28 cellular contexts compared by ENCODE assay signal in genomic region chr4:112005027-112005426, GRCh38.
"Had no signal": no experiment of that assay in that cellular context is flagged by ENCODE, and none has a peak within 500 bp of the region (broad histone marks: within the 10 kb centered on the region; RNA-seq: fewer than 3 reads in every experiment).

No MANE protein-coding gene starts in this region.

- H3K27ac ChIP-seq: neural progenitor cell, ovary, parathyroid adenoma, psoas muscle, right lobe of liver, sigmoid colon, spleen, suprapubic skin, testis, tibial artery, upper lobe of right lung, uterus had no signal

- H3K9me3 ChIP-seq: ovary, psoas muscle, right lobe of liver, sigmoid colon, spleen, suprapubic skin, testis, tibial artery, transverse colon, upper lobe of right lung, uterus had no signal

- ATAC-seq: natural killer cell; psoas muscle; right cardiac atrium; right lobe of liver; stimulated activated memory B cell treated with anti-CD40 and anti-IgM and Interleukin-4, amounts not matched to agents 10 μg/mL and 1 μg/mL and 100 μg/mL, for 72 hours; stimulated activated naive CD8-positive, alpha-beta T cell treated with anti-CD3 and anti-CD28 coated beads, Interleukin-15, amount 100 ng/mL, for 72 hours; stimulated activated naive CD8-positive, alpha-beta T cell treated with anti-CD3 and anti-CD28 coated beads, Interleukin-15, Interleukin-2, amounts not matched to agents 100 U/mL and 50 U/mL, for 24 hours; upper lobe of right lung had no signal

- H2AFZ ChIP-seq: neural progenitor cell, parathyroid adenoma had no signal

- H3K4me1 ChIP-seq: parathyroid adenoma, psoas muscle, right lobe of liver, spleen, testis, tibial artery, upper lobe of right lung, uterus had no signal

- H3K4me2 ChIP-seq: neural progenitor cell, smooth muscle cell had no signal

- H3K79me2 ChIP-seq: parathyroid adenoma had no signal

- H3K27me3 ChIP-seq: neural progenitor cell, ovary, right lobe of liver, sigmoid colon, suprapubic skin, testis, tibial artery, transverse colon, upper lobe of right lung, uterus had no signal

- H3K4me3 ChIP-seq: neural progenitor cell, ovary, psoas muscle, right lobe of liver, sigmoid colon, smooth muscle cell, spleen, suprapubic skin, testis, tibial artery, transverse colon, upper lobe of right lung, uterus had no signal

- H3K9ac ChIP-seq: neural progenitor cell, parathyroid adenoma had no signal

- H3K36me3 ChIP-seq: neural progenitor cell, ovary, right lobe of liver, sigmoid colon, spleen, suprapubic skin, tibial artery, transverse colon, upper lobe of right lung, uterus had no signal

- DNase-seq: natural killer cell; occipital lobe; ovary; posterior cingulate gyrus; psoas muscle; right cardiac atrium; right lobe of liver; sigmoid colon; spleen; stimulated activated CD4-positive, alpha-beta T cell treated with anti-CD3 and anti-CD28 coated beads, Interleukin-12 subunit alpha, Interleukin-12 subunit beta, amount 100 ng/mL, for 4 hours; stimulated activated CD4-positive, alpha-beta T cell treated with anti-CD3 and anti-CD28 coated beads, Interleukin-1b, Interleukin-23, amount 100 ng/mL, for 48 hours; stimulated activated CD4-positive, alpha-beta T cell treated with anti-CD3 and anti-CD28 coated beads, Interleukin-4, amount 100 ng/mL, for 1 hour; stimulated activated CD4-positive, alpha-beta T cell treated with anti-CD3 and anti-CD28 coated beads, Interleukin-4, amount 100 ng/mL, for 4 hours; stimulated activated CD8-positive, alpha-beta memory T cell treated with anti-CD3 and anti-CD28 coated beads, Interleukin-4, amount 100 ng/mL, for 48 hours; stimulated activated naive CD4-positive, alpha-beta T cell; stimulated activated naive CD8-positive, alpha-beta T cell treated with anti-CD3 and anti-CD28 coated beads, Interleukin-15, amount 100 ng/mL, for 72 hours; stimulated activated naive CD8-positive, alpha-beta T cell treated with anti-CD3 and anti-CD28 coated beads, Interleukin-15, Interleukin-2, amounts not matched to agents 100 U/mL and 50 U/mL, for 24 hours; substantia nigra; testis; tibial artery; transverse colon; upper lobe of right lung; uterus had no signal
